30 cellular contexts compared by ENCODE assay signal in the genomic region with DNA sequence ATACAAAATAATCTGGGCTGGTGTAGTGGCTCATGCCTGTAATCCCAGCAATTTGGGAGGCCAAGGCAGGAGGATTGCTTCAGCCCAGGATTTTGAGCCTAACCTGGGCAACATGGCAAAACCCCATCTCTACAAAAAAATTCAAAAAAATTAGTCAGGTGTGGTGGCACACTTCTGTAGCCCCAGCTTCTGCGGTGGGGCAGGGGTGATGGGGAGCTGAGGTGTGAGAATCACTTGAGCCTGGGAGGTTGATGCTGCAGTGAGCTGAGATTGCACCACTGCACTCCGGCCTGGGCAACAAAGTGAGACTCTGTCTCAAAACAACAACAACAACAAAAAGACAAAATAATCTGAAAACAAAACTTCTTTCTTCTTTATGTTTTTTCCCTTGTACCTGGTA.
"Had no signal": no experiment of that assay in that cellular context is flagged by ENCODE, and none has a peak within 500 bp of the region (broad histone marks: within the 10 kb centered on the region; RNA-seq: fewer than 3 reads in every experiment).

No MANE protein-coding gene starts in this region.

- H3K27me3 Mint-ChIP-seq: naive B cell; stimulated activated memory B cell treated with anti-CD40 and anti-IgM and Interleukin-4, amounts not matched to agents 10 μg/mL and 1 μg/mL and 100 μg/mL, for 72 hours; type B pancreatic cell had no signal

- H3K36me3 ChIP-seq: gastrocnemius medialis, ovary had no signal

- H3K4me1 Mint-ChIP-seq: endodermal cell; mesothelial cell of epicardium; naive B cell; nephron progenitor cell; stimulated activated memory B cell treated with anti-CD40 and anti-IgM and Interleukin-4, amounts not matched to agents 10 μg/mL and 1 μg/mL and 100 μg/mL, for 72 hours had no signal

- H3K27ac Mint-ChIP-seq: endodermal cell; mesothelial cell of epicardium; naive B cell; nephron progenitor cell; stimulated activated memory B cell treated with anti-CD40 and anti-IgM and Interleukin-4, amounts not matched to agents 10 μg/mL and 1 μg/mL and 100 μg/mL, for 72 hours; type B pancreatic cell had no signal

- H3K27ac ChIP-seq: dorsolateral prefrontal cortex, epithelial cell of prostate, gastrocnemius medialis, heart left ventricle, hepatocyte, left lung, ovary, psoas muscle, sigmoid colon, testis, tibial artery had no signal

- DNase-seq: dorsolateral prefrontal cortex; effector CD4-positive, alpha-beta T cell; endodermal cell; foreskin fibroblast; gastrocnemius medialis; heart left ventricle; left cardiac atrium; mesenchymal stem cell; mucosa of descending colon; naive B cell; nephron progenitor cell; nucleus accumbens; ovary; posterior cingulate gyrus; psoas muscle; right cardiac atrium; sigmoid colon; stimulated activated CD4-positive, alpha-beta T cell treated with anti-CD3 and anti-CD28 coated beads, Interleukin-2, amount 100 ng/mL, for 24 hours; stimulated activated CD4-positive, alpha-beta T cell treated with anti-CD3 and anti-CD28 coated beads, Interleukin-4, amount 100 ng/mL, for 24 hours; stimulated activated naive CD8-positive, alpha-beta T cell treated with anti-CD3 and anti-CD28 coated beads, Interleukin-15, Interleukin-2, amounts not matched to agents 100 U/mL and 50 U/mL, for 24 hours; substantia nigra; testis; tibial artery had no signal

- H3K4me3 Mint-ChIP-seq: endodermal cell; mesothelial cell of epicardium; naive B cell; nephron progenitor cell; stimulated activated memory B cell treated with anti-CD40 and anti-IgM and Interleukin-4, amounts not matched to agents 10 μg/mL and 1 μg/mL and 100 μg/mL, for 72 hours; type B pancreatic cell had no signal

- H3K9me3 ChIP-seq: ovary, testis had no signal

- ATAC-seq: esophagus mucosa; gastrocnemius medialis; heart left ventricle; left cardiac atrium; left lung; mucosa of descending colon; psoas muscle; right cardiac atrium; stimulated activated memory B cell treated with anti-CD40 and anti-IgM and Interleukin-4, amounts not matched to agents 10 μg/mL and 1 μg/mL and 100 μg/mL, for 72 hours; stimulated activated naive CD8-positive, alpha-beta T cell treated with anti-CD3 and anti-CD28 coated beads, Interleukin-15, Interleukin-2, amounts not matched to agents 100 U/mL and 50 U/mL, for 24 hours had no signal

- H3K27me3 ChIP-seq: dorsolateral prefrontal cortex, gastrocnemius medialis, heart left ventricle, hepatocyte, left lung, ovary, sigmoid colon, testis, tibial artery had no signal

- H3K4me1 ChIP-seq: gastrocnemius medialis, heart left ventricle, left lung, psoas muscle, testis had no signal

- H3K4me3 ChIP-seq: dorsolateral prefrontal cortex, gastrocnemius medialis, heart left ventricle, hepatocyte, left lung, mucosa of descending colon, ovary, psoas muscle, sigmoid colon, testis, tibial artery had no signal
